ENCODE assay signal across 8 cellular contexts in genomic region chr10:97401455-97401919, GRCh38. TPM values are rescaled to one million over a fixed set of nuclear protein-coding genes. Genes with fewer than 3 reads are reported as not detected.
A peak's percentile ranks its signal among the peaks of the same experiment; 100 is the strongest.
DNase-seq lines count a peak whose midpoint lies in the region; TF ChIP-seq lines count a peak whose summit lies in the region.

No MANE protein-coding gene starts in this region.

- H3K27ac ChIP-seq in 22Rv1 (peak overlapping the region; percentile 85), HUES64 (ENCODE audit: low read depth, low read length) (peak overlapping the region; percentile 8; the same call in 1 of the 2 replicates), mammary epithelial cell (ENCODE audit: insufficient read depth, low read depth, low read length) (peak overlapping the region; percentile 95), muscle layer of colon (ENCODE audit: low read depth, low read length) (peak overlapping the region; percentile 53)

- WGBS in HUES64, result 81% methylated on average over 13 of the region's 13 CpGs
- 84% methylated on average over 9 of the region's 13 CpGs for WGBS in mammary epithelial cell (ENCODE audit: low coverage, missing lambda C conversion rate)

- no TSS peak for BruUV-seq in mammary epithelial cell (replicated peaks; lab: Mats Ljungman, UMichigan)

- H3K36me3 ChIP-seq in HUES64 (ENCODE audit: insufficient read depth, low read length) (peaks cover 21% of the 10 kb centered on the region), mammary epithelial cell (ENCODE audit: insufficient read depth, low read length) (peaks cover 9% of the 10 kb centered on the region), muscle layer of colon (ENCODE audit: insufficient read depth, low read length) (no peaks in the 10 kb centered on the region)

- dilution Hi-C loops in mammary epithelial cell (cut with HindIII; ENCODE audit: low sequenced_read_pairs), result no loop called here

- H3K4me2 ChIP-seq in mammary epithelial cell (ENCODE audit: insufficient read depth, low read depth, low read length), result no peak overlapping the region

- no peak for DNase-seq in mammary epithelial cell
- DNase-seq in NCI-H146 (lab: John Stamatoyannopoulos, UW), result no peak
- DNase-seq in NCI-H2029 treated with DMSO at 0.1 percent for 48 hours (lab: John Stamatoyannopoulos, UW), result no peak
- no peak for DNase-seq in foreskin melanocyte
- no peak for DNase-seq in KBM-7

- peaks cover 2% of the 10 kb centered on the region; the same call in 1 of the 2 replicates for H3K4me1 ChIP-seq in HUES64 (ENCODE audit: insufficient read depth, low read length)
- peaks cover 5% of the 10 kb centered on the region for H3K4me1 ChIP-seq in mammary epithelial cell (ENCODE audit: insufficient read depth, low read length)
- peaks cover 10% of the 10 kb centered on the region for H3K4me1 ChIP-seq in muscle layer of colon (ENCODE audit: insufficient read depth, low read length)

- H3K79me2 ChIP-seq in mammary epithelial cell (ENCODE audit: insufficient read depth, low read length), result peaks cover 15% of the 10 kb centered on the region

- H4K20me1 ChIP-seq in mammary epithelial cell (ENCODE audit: insufficient read depth, low read length), result no peaks in the 10 kb centered on the region

- H3K4me3 ChIP-seq in HUES64 (ENCODE audit: low read length) (peak overlapping the region; percentile 77), mammary epithelial cell (replicated peaks in 1 of 3; ENCODE audit: insufficient read depth in 1 of 3, low read depth in 2 of 3, low read length in 3 of 3) (peak overlapping the region in 2 of 3 experiments; percentile 60 to 92), muscle layer of colon (ENCODE audit: low read depth in 1 of 2, low read length in 2 of 2) (peak overlapping the region; percentile 58 to 91)

- CTCF ChIA-PET in mammary epithelial cell (lab: Charles Lee; ENCODE audit: low non-redundant PET), result interaction anchor here (0.8 kb wide), 1 partner anchor 27 kb away, joined by 12 read pairs; no protein-coding TSS in a partner anchor

- H2AFZ ChIP-seq in mammary epithelial cell (ENCODE audit: low read depth, low read length), result peak overlapping the region; percentile 85

- H3K9me3 ChIP-seq in HUES64 (ENCODE audit: insufficient read depth, low read depth, low read length) (no peaks in the 10 kb centered on the region), mammary epithelial cell (replicated peaks; ENCODE audit: insufficient read depth, low read length) (no peaks in the 10 kb centered on the region), muscle layer of colon (ENCODE audit: low read length) (no peaks in the 10 kb centered on the region)

- TF ChIP-seq CTCF in 22Rv1 (IDR thresholded peaks at IDR 0.05) (no peak), mammary epithelial cell (conservative IDR thresholded peaks at IDR 0.05 in 1 of 2, IDR thresholded peaks at IDR 0.05 in 1 of 2; ENCODE audit: extremely low read depth in 1 of 2, insufficient read depth in 1 of 2, low read depth in 1 of 2, low read length in 2 of 2) (no peak)

- H3K27me3 ChIP-seq in HUES64 (ENCODE audit: insufficient read depth, low read length) (no peaks in the 10 kb centered on the region), mammary epithelial cell (ENCODE audit: insufficient read depth, low read length) (no peaks in the 10 kb centered on the region), muscle layer of colon (ENCODE audit: control insufficient read depth in 1 of 2, insufficient read depth in 2 of 2, low read length in 2 of 2) (no peaks in the 10 kb centered on the region)

- intact Hi-C loops in mammary epithelial cell (cut with micrococcal nuclease), result no loop called here

- in situ Hi-C loops in mammary epithelial cell (cut with MboI; ENCODE audit: low sequenced_read_pairs in 2 of 2), result no loop called here
- in situ Hi-C loops in KBM-7 (cut with MboI; ENCODE audit: low pct_unique_long_range_greater_than_20kb, low sequenced_read_pairs), result no loop called here

- H3K9ac ChIP-seq in HUES64 (ENCODE audit: low read depth, low read length) (no peak overlapping the region), mammary epithelial cell (ENCODE audit: insufficient read depth, low read length) (no peak overlapping the region), muscle layer of colon (ENCODE audit: low read length) (no peak overlapping the region)

RNA-seq across cellular contexts. Expression of gene RRP12, which starts 0.3 kb away (rescaled TPM):
- polyA plus RNA-seq in HUES64 (2013, experiment 1 of 2), result 38.9 TPM
- polyA plus RNA-seq in HUES64 (2013, experiment 2 of 2), result 27.1 TPM
- total RNA-seq in mammary epithelial cell, result 10 to 100 TPM; 35.8 to 63.1 TPM
- 16.3 TPM for polyA plus RNA-seq in mammary epithelial cell
- polyA minus RNA-seq in mammary epithelial cell, result 102 TPM

RNA-seq across cellular contexts. Expression of gene PGAM1, which starts 24.5 kb away (rescaled TPM):
- 722 TPM for polyA plus RNA-seq in HUES64 (2013, experiment 1 of 2)
- polyA plus RNA-seq in HUES64 (2013, experiment 2 of 2), result 705 TPM
- 100 to 1,000 TPM; 380 to 517 TPM for total RNA-seq in mammary epithelial cell
- 977 TPM for polyA plus RNA-seq in mammary epithelial cell
- polyA minus RNA-seq in mammary epithelial cell, result 666 TPM

RNA-seq across cellular contexts. Expression of gene EXOSC1, which starts 44.3 kb away (rescaled TPM):
- polyA plus RNA-seq in HUES64 (2013, experiment 1 of 2), result 56.7 TPM
- 57.9 TPM for polyA plus RNA-seq in HUES64 (2013, experiment 2 of 2)
- 10 to 100 TPM; 35.8 to 37.0 TPM for total RNA-seq in mammary epithelial cell
- 43.2 TPM for polyA plus RNA-seq in mammary epithelial cell
- 28.6 TPM for polyA minus RNA-seq in mammary epithelial cell

RNA-seq across cellular contexts. Expression of gene ZDHHC16, which starts 44.5 kb away (rescaled TPM):
- polyA plus RNA-seq in HUES64 (2013, experiment 1 of 2), result 50.6 TPM
- polyA plus RNA-seq in HUES64 (2013, experiment 2 of 2), result 43.2 TPM
- 10 to 100 TPM; 46.3 to 61.3 TPM for total RNA-seq in mammary epithelial cell
- 85.7 TPM for polyA plus RNA-seq in mammary epithelial cell
- polyA minus RNA-seq in mammary epithelial cell, result 161 TPM

Comparison
In these comparisons a context has a peak if more than half of its experiments do, and no peak if none do; other contexts are left out.
1. H3K27ac ChIP-seq: peak in every context shown above with its lines; median percentile 95 in mammary epithelial cell; 85 in 22Rv1; 53 in muscle layer of colon; 8 in HUES64.